1 cellular context compared by ENCODE assay signal in the genomic region with DNA sequence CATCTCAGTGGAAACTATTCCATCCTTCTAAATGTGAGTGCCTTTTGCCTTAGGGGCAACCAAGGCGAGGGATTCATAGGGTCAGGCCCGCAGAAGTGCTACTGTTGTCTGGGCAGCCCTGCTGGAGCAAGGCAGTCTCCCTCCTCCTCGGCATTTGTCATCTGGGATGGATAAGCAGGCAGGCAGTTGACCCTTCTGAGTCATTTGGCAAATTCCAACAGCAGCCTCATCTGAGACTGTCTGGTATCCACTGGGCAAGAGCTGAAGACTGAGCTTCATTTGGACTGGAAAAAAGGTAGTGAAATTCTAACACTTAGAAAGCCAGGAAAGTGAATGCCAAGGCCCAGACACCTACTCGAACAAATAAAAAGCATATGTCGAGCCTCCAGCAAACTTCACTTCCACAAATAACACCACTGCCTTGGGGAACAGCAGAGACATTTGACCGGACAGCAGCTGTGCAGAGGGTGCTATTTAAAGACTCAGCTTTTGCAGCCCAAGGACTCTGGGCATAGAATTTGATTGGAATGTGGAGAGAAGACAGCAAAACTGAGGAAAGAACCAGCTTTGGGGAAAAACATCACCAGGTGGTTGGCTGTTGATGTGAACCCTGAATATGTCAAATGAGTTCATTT.
TF ChIP-seq lines count a peak whose summit lies in the region.

No MANE protein-coding gene starts in this region.

TF ChIP-seq in K562, 482 proteins besides CTCF, POLR2A, EP300 and RAD21 (continued from another document and continues in another):
- TF ChIP-seq ZNF212 (CRISPR knock-in tag; IDR thresholded peaks at IDR 0.05) (no peak), NELFE (IDR thresholded peaks at IDR 0.05; ENCODE audit: insufficient read depth, insufficient read length) (no peak), NRF1 (conservative IDR thresholded peaks at IDR 0.05 in 1 of 2, IDR thresholded peaks at IDR 0.05 in 1 of 2) (no peak), ZNF644 (tag; IDR thresholded peaks at IDR 0.05; ENCODE audit: low read depth) (no peak), ZEB2 (IDR thresholded peaks at IDR 0.05) (no peak), ZNF589 (CRISPR knock-in tag; IDR thresholded peaks at IDR 0.05; ENCODE audit: low read depth) (no peak), DACH1 (IDR thresholded peaks at IDR 0.05; ENCODE audit: partially characterized antibody) (no peak), WHSC1 (IDR thresholded peaks at IDR 0.05; ENCODE audit: low read length) (no peak), NFIC (IDR thresholded peaks at IDR 0.05) (no peak), ZNF75A (CRISPR knock-in tag; IDR thresholded peaks at IDR 0.05) (no peak), CREBBP (IDR thresholded peaks at IDR 0.05; ENCODE audit: low read depth, low read length) (no peak), ETS2 (tag; IDR thresholded peaks at IDR 0.05; ENCODE audit: borderline replicate concordance, poor library complexity, severe bottlenecking) (no peak), ZNF354B (CRISPR knock-in tag; IDR thresholded peaks at IDR 0.05) (no peak), ZNF133 (CRISPR knock-in tag; IDR thresholded peaks at IDR 0.05) (no peak), TAF7 (tag; IDR thresholded peaks at IDR 0.05) (no peak), ZSCAN32 (CRISPR knock-in tag; IDR thresholded peaks at IDR 0.05) (no peak), ASH1L (IDR thresholded peaks at IDR 0.05; ENCODE audit: borderline replicate concordance, low read depth, partially characterized antibody) (no peak), XRCC5 (IDR thresholded peaks at IDR 0.05; ENCODE audit: low read depth, low read length) (no peak), RBM25 (IDR thresholded peaks at IDR 0.05; ENCODE audit: low read depth, low read length, severe bottlenecking) (no peak), JUND (IDR thresholded peaks at IDR 0.05; ENCODE audit: borderline replicate concordance, low read depth, low read length) (peak; percentile 63), JUND (tag; IDR thresholded peaks at IDR 0.05; ENCODE audit: borderline replicate concordance, low read depth, low read length) (peak; percentile 48; the same call in 2 of the 3 replicates), SAP30 (IDR thresholded peaks at IDR 0.05; ENCODE audit: borderline replicate concordance, insufficient read depth, low read depth, low read length, poor library complexity, severe bottlenecking) (no peak), ZNF24 (IDR thresholded peaks at IDR 0.05) (no peak), ZNF77 (CRISPR knock-in tag; IDR thresholded peaks at IDR 0.05) (no peak), ERF (CRISPR knock-in tag; IDR thresholded peaks at IDR 0.05) (no peak), ZNF239 (CRISPR knock-in tag; IDR thresholded peaks at IDR 0.05) (no peak), CBX1 (IDR thresholded peaks at IDR 0.05; ENCODE audit: low read depth) (no peak), MEIS2 (IDR thresholded peaks at IDR 0.05; ENCODE audit: partially characterized antibody) (peak; percentile 26), ZNF324 (CRISPR knock-in tag; IDR thresholded peaks at IDR 0.05) (no peak), C11orf30 (IDR thresholded peaks at IDR 0.05; ENCODE audit: low read depth) (no peak), RBM17 (IDR thresholded peaks at IDR 0.05; ENCODE audit: borderline replicate concordance, low read depth, low read length) (no peak), RBM39 (optimal IDR thresholded peaks at IDR 0.05; ENCODE audit: low read depth, low read length) (no peak), DDX20 (tag; IDR thresholded peaks at IDR 0.05; ENCODE audit: low read depth) (no peak), ZNF184 (CRISPR knock-in tag; IDR thresholded peaks at IDR 0.05) (no peak), ZNF3 (CRISPR knock-in tag; IDR thresholded peaks at IDR 0.05) (no peak)
- TF ChIP-seq, protein P1, sequence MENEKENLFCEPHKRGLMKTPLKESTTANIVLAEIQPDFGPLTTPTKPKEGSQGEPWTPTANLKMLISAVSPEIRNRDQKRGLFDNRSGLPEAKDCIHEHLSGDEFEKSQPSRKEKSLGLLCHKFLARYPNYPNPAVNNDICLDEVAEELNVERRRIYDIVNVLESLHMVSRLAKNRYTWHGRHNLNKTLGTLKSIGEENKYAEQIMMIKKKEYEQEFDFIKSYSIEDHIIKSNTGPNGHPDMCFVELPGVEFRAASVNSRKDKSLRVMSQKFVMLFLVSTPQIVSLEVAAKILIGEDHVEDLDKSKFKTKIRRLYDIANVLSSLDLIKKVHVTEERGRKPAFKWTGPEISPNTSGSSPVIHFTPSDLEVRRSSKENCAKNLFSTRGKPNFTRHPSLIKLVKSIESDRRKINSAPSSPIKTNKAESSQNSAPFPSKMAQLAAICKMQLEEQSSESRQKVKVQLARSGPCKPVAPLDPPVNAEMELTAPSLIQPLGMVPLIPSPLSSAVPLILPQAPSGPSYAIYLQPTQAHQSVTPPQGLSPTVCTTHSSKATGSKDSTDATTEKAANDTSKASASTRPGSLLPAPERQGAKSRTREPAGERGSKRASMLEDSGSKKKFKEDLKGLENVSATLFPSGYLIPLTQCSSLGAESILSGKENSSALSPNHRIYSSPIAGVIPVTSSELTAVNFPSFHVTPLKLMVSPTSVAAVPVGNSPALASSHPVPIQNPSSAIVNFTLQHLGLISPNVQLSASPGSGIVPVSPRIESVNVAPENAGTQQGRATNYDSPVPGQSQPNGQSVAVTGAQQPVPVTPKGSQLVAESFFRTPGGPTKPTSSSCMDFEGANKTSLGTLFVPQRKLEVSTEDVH (IDR thresholded peaks at IDR 0.05; ENCODE audit: low read depth, partially characterized antibody), result no peak
- TF ChIP-seq, protein P2, sequence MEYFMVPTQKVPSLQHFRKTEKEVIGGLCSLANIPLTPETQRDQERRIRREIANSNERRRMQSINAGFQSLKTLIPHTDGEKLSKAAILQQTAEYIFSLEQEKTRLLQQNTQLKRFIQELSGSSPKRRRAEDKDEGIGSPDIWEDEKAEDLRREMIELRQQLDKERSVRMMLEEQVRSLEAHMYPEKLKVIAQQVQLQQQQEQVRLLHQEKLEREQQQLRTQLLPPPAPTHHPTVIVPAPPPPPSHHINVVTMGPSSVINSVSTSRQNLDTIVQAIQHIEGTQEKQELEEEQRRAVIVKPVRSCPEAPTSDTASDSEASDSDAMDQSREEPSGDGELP (CRISPR knock-in tag; IDR thresholded peaks at IDR 0.05; ENCODE audit: borderline replicate concordance), result 0 out of 2 replicates have a peak, but pooled peaks have one; percentile 11
- TF ChIP-seq, protein P3, sequence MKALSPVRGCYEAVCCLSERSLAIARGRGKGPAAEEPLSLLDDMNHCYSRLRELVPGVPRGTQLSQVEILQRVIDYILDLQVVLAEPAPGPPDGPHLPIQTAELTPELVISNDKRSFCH (CRISPR knock-in tag; IDR thresholded peaks at IDR 0.05), result no peak
- TF ChIP-seq, protein P3 (tag; IDR thresholded peaks at IDR 0.05), result 0 out of 2 replicates have a peak, but pooled peaks have one; percentile 52
- TF ChIP-seq, protein P4, sequence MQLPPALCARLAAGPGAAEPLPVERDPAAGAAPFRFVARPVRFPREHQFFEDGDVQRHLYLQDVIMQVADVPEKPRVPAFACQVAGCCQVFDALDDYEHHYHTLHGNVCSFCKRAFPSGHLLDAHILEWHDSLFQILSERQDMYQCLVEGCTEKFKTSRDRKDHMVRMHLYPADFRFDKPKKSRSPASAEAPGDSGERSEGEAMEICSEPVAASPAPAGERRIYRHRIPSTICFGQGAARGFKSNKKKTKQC (CRISPR knock-in tag; IDR thresholded peaks at IDR 0.05), result peak; percentile 57; the same call in 1 of the 2 replicates
- TF ChIP-seq, protein P5, sequence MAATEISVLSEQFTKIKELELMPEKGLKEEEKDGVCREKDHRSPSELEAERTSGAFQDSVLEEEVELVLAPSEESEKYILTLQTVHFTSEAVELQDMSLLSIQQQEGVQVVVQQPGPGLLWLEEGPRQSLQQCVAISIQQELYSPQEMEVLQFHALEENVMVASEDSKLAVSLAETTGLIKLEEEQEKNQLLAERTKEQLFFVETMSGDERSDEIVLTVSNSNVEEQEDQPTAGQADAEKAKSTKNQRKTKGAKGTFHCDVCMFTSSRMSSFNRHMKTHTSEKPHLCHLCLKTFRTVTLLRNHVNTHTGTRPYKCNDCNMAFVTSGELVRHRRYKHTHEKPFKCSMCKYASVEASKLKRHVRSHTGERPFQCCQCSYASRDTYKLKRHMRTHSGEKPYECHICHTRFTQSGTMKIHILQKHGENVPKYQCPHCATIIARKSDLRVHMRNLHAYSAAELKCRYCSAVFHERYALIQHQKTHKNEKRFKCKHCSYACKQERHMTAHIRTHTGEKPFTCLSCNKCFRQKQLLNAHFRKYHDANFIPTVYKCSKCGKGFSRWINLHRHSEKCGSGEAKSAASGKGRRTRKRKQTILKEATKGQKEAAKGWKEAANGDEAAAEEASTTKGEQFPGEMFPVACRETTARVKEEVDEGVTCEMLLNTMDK (IDR thresholded peaks at IDR 0.05; ENCODE audit: borderline replicate concordance, insufficient read depth, low read depth, low read length, poor library complexity, severe bottlenecking), result no peak
- TF ChIP-seq, protein P6, sequence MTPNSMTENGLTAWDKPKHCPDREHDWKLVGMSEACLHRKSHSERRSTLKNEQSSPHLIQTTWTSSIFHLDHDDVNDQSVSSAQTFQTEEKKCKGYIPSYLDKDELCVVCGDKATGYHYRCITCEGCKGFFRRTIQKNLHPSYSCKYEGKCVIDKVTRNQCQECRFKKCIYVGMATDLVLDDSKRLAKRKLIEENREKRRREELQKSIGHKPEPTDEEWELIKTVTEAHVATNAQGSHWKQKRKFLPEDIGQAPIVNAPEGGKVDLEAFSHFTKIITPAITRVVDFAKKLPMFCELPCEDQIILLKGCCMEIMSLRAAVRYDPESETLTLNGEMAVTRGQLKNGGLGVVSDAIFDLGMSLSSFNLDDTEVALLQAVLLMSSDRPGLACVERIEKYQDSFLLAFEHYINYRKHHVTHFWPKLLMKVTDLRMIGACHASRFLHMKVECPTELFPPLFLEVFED (CRISPR knock-in tag; conservative IDR thresholded peaks at IDR 0.05), result no peak
- TF ChIP-seq, protein P7, sequence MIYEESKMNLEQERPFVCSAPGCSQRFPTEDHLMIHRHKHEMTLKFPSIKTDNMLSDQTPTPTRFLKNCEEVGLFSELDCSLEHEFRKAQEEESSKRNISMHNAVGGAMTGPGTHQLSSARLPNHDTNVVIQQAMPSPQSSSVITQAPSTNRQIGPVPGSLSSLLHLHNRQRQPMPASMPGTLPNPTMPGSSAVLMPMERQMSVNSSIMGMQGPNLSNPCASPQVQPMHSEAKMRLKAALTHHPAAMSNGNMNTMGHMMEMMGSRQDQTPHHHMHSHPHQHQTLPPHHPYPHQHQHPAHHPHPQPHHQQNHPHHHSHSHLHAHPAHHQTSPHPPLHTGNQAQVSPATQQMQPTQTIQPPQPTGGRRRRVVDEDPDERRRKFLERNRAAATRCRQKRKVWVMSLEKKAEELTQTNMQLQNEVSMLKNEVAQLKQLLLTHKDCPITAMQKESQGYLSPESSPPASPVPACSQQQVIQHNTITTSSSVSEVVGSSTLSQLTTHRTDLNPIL (CRISPR knock-in tag; IDR thresholded peaks at IDR 0.05), result no peak
- TF ChIP-seq, protein P8, sequence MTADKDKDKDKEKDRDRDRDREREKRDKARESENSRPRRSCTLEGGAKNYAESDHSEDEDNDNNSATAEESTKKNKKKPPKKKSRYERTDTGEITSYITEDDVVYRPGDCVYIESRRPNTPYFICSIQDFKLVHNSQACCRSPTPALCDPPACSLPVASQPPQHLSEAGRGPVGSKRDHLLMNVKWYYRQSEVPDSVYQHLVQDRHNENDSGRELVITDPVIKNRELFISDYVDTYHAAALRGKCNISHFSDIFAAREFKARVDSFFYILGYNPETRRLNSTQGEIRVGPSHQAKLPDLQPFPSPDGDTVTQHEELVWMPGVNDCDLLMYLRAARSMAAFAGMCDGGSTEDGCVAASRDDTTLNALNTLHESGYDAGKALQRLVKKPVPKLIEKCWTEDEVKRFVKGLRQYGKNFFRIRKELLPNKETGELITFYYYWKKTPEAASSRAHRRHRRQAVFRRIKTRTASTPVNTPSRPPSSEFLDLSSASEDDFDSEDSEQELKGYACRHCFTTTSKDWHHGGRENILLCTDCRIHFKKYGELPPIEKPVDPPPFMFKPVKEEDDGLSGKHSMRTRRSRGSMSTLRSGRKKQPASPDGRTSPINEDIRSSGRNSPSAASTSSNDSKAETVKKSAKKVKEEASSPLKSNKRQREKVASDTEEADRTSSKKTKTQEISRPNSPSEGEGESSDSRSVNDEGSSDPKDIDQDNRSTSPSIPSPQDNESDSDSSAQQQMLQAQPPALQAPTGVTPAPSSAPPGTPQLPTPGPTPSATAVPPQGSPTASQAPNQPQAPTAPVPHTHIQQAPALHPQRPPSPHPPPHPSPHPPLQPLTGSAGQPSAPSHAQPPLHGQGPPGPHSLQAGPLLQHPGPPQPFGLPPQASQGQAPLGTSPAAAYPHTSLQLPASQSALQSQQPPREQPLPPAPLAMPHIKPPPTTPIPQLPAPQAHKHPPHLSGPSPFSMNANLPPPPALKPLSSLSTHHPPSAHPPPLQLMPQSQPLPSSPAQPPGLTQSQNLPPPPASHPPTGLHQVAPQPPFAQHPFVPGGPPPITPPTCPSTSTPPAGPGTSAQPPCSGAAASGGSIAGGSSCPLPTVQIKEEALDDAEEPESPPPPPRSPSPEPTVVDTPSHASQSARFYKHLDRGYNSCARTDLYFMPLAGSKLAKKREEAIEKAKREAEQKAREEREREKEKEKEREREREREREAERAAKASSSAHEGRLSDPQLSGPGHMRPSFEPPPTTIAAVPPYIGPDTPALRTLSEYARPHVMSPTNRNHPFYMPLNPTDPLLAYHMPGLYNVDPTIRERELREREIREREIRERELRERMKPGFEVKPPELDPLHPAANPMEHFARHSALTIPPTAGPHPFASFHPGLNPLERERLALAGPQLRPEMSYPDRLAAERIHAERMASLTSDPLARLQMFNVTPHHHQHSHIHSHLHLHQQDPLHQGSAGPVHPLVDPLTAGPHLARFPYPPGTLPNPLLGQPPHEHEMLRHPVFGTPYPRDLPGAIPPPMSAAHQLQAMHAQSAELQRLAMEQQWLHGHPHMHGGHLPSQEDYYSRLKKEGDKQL (CRISPR knock-in tag; IDR thresholded peaks at IDR 0.05; ENCODE audit: borderline replicate concordance), result 0 out of 2 replicates have a peak, but pooled peaks have one; percentile 19
- TF ChIP-seq, protein P9, sequence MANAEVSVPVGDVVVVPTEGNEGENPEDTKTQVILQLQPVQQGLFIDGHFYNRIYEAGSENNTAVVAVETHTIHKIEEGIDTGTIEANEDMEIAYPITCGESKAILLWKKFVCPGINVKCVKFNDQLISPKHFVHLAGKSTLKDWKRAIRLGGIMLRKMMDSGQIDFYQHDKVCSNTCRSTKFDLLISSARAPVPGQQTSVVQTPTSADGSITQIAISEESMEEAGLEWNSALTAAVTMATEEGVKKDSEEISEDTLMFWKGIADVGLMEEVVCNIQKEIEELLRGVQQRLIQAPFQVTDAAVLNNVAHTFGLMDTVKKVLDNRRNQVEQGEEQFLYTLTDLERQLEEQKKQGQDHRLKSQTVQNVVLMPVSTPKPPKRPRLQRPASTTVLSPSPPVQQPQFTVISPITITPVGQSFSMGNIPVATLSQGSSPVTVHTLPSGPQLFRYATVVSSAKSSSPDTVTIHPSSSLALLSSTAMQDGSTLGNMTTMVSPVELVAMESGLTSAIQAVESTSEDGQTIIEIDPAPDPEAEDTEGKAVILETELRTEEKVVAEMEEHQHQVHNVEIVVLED (CRISPR knock-in tag; IDR thresholded peaks at IDR 0.05), result no peak
- TF ChIP-seq, protein P10, sequence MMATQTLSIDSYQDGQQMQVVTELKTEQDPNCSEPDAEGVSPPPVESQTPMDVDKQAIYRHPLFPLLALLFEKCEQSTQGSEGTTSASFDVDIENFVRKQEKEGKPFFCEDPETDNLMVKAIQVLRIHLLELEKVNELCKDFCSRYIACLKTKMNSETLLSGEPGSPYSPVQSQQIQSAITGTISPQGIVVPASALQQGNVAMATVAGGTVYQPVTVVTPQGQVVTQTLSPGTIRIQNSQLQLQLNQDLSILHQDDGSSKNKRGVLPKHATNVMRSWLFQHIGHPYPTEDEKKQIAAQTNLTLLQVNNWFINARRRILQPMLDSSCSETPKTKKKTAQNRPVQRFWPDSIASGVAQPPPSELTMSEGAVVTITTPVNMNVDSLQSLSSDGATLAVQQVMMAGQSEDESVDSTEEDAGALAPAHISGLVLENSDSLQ (IDR thresholded peaks at IDR 0.05), result no peak
